In genomic region chr6:130834482-130835251, GRCh38 we compare ENCODE assay signal across 20 cellular contexts. TPM values are rescaled to one million over a fixed set of nuclear protein-coding genes. Genes with fewer than 3 reads are reported as not detected.
DNase-seq lines count a peak whose midpoint lies in the region; ATAC-seq and TF ChIP-seq lines count a peak whose summit lies in the region.
"Had no signal": no experiment of that assay in that cellular context is flagged by ENCODE, and none has a peak within 500 bp of the region (broad histone marks: within the 10 kb centered on the region; RNA-seq: fewer than 3 reads in every experiment).

No MANE protein-coding gene starts in this region.

- no peaks in the 10 kb centered on the region for H3K4me1 Mint-ChIP-seq in T-helper 17 cell
- H3K4me1 Mint-ChIP-seq: CD8-positive, alpha-beta memory T cell had no signal

- peak overlapping the region in 1 of 3 donors; percentile 31 for H3K4me3 ChIP-seq in right lobe of liver
- no peak overlapping the region for H3K4me3 ChIP-seq in gastroesophageal sphincter
- H3K4me3 ChIP-seq: A549; BLaER1 treated with 17β-estradiol and CSF1 and Interleukin-3, amounts not matched to agents 10 nM and 100 nM; HAP-1 had no signal

- no peaks in the 10 kb centered on the region for H3K27me3 ChIP-seq in right lobe of liver
- H3K27me3 ChIP-seq in gastroesophageal sphincter, result no peaks in the 10 kb centered on the region
- H3K27me3 ChIP-seq: BE2C; BLaER1 treated with 17β-estradiol and CSF1 and Interleukin-3, amounts not matched to agents 10 nM and 100 nM had no signal

- TF ChIP-seq EP300 in gastroesophageal sphincter (IDR thresholded peaks at IDR 0.05), result no peak

- H3K27ac ChIP-seq in right lobe of liver, result peak overlapping the region in 2 of 3 donors; percentile 5 to 61
- H3K27ac ChIP-seq in gastroesophageal sphincter, result no peak overlapping the region
- H3K27ac ChIP-seq: A549; BLaER1 treated with 17β-estradiol and CSF1 and Interleukin-3, amounts not matched to agents 10 nM and 100 nM had no signal

- 56% methylated on average over 5 of the region's 5 CpGs for WGBS in right lobe of liver (ENCODE audit: insufficient coverage, low coverage, low lambda C conversion rate, missing lambda C conversion rate)
- 91 to 92% methylated on average over 3 to 4 of the region's 5 CpGs for WGBS in gastroesophageal sphincter (ENCODE audit: low coverage in 1 of 2), 2 donors

- peak overlapping the region; percentile 19 for H3K27ac Mint-ChIP-seq in T-helper 17 cell
- H3K27ac Mint-ChIP-seq: CD4-positive, alpha-beta T cell; CD8-positive, alpha-beta memory T cell had no signal

- intact Hi-C loops in right lobe of liver (cut with DNase I), result no loop called here
- intact Hi-C loops in left cardiac atrium (cut with DNase I), result no loop called here

- H3K9me3 ChIP-seq in T-helper 17 cell (ENCODE audit: control insufficient read depth, low read length, poor library complexity, severe bottlenecking) (no peaks in the 10 kb centered on the region), right lobe of liver (no peaks in the 10 kb centered on the region), gastroesophageal sphincter (no peaks in the 10 kb centered on the region)
- H3K9me3 ChIP-seq: A549; BE2C; BLaER1 treated with 17β-estradiol and CSF1 and Interleukin-3, amounts not matched to agents 10 nM and 100 nM; HAP-1 had no signal

- DNase-seq in M059J (ENCODE audit: low read depth) (peak; percentile 42), T-helper 17 cell (no peak), left lobe of liver (ENCODE audit: low spot score) (peak; percentile 77), right lobe of liver (peak; percentile 49 to 75 (median 72)), left cardiac atrium (no peak), HCEC 1CT (no peak)
- DNase-seq: 8988T; ACHN; AML-193; BE2C; CD4-positive, alpha-beta T cell; CD8-positive, alpha-beta memory T cell; DMS153; DND-41; GOT3 had no signal

- no peak overlapping the region for H3K4me3 Mint-ChIP-seq in T-helper 17 cell
- H3K4me3 Mint-ChIP-seq: CD14-positive monocyte; CD4-positive, alpha-beta T cell; CD8-positive, alpha-beta memory T cell had no signal

- no peak for ATAC-seq in T-helper 17 cell
- ATAC-seq in left lobe of liver, result peak; percentile 90
- ATAC-seq in right lobe of liver, result peak; percentile 87 to 94 (median 90)
- ATAC-seq in left cardiac atrium, result no peak
- no peak for ATAC-seq in gastroesophageal sphincter
- ATAC-seq: A549 had no signal

- H3K36me3 ChIP-seq in right lobe of liver, result peaks cover 0 to 43% (median 11%) of the 10 kb centered on the region in 4 donors
- no peaks in the 10 kb centered on the region for H3K36me3 ChIP-seq in gastroesophageal sphincter
- H3K36me3 ChIP-seq: BE2C, HAP-1 had no signal

- peaks cover 7% of the 10 kb centered on the region for H3K27me3 Mint-ChIP-seq in T-helper 17 cell
- H3K27me3 Mint-ChIP-seq: CD4-positive, alpha-beta T cell; CD8-positive, alpha-beta memory T cell had no signal

- TF ChIP-seq CTCF in right lobe of liver (IDR thresholded peaks at IDR 0.05) (no peak), gastroesophageal sphincter (IDR thresholded peaks at IDR 0.05) (no peak)

- peaks cover 0 to 87% (median 18%) of the 10 kb centered on the region in 4 donors for H3K4me1 ChIP-seq in right lobe of liver
- no peaks in the 10 kb centered on the region for H3K4me1 ChIP-seq in gastroesophageal sphincter
- H3K4me1 ChIP-seq: A549, BE2C had no signal

- H3K36me3 Mint-ChIP-seq in T-helper 17 cell (ENCODE audit: low read depth), result no peaks in the 10 kb centered on the region

- TF ChIP-seq POLR2A in right lobe of liver (IDR thresholded peaks at IDR 0.05), result no peak
- TF ChIP-seq POLR2A in gastroesophageal sphincter (IDR thresholded peaks at IDR 0.05), result no peak

RNA-seq across cellular contexts. Expression of gene SMLR1, which starts 7.5 kb away (rescaled TPM):
- not detected in 2 replicates for total RNA-seq in M059J (2014; rRNA removed; shearing (Covaris generic))
- total RNA-seq in T-helper 17 cell, result not detected
- 22.2 TPM for total RNA-seq in left lobe of liver
- total RNA-seq in right lobe of liver, result 10 to 100 TPM; 10.7 to 46.4 (median 20.1) TPM
- total RNA-seq in left cardiac atrium, result not detected
- not detected for total RNA-seq in gastroesophageal sphincter
- total RNA-seq: CD4-positive, alpha-beta T cell; CD8-positive, alpha-beta memory T cell had no signal

Comparison
In these comparisons a context has a peak if more than half of its experiments do, and no peak if none do; other contexts are left out.
1. DNase-seq: peak in M059J (single experiment), left lobe of liver (single experiment) and right lobe of liver (3 of 3); none in T-helper 17 cell (0 of 3), left cardiac atrium (single experiment) and HCEC 1CT (single experiment).
2. ATAC-seq: peak in left lobe of liver (single experiment) and right lobe of liver (4 of 4); none in T-helper 17 cell (single experiment), left cardiac atrium (0 of 2) and gastroesophageal sphincter (single experiment).
3. H3K27ac ChIP-seq: peak in right lobe of liver (2 of 3); none in gastroesophageal sphincter (0 of 4).
4. RNA of gene SMLR1, which starts 7.5 kb away (total RNA-seq): 10.7 to 46.4 TPM in right lobe of liver and 22.2 TPM in left lobe of liver (single experiment); not detected in M059J, not detected in T-helper 17 cell, not detected in left cardiac atrium and not detected in gastroesophageal sphincter; every median in the first group is over 10 times any median in the second.